ENCODE assay signal across 15 cellular contexts in the genomic region with DNA sequence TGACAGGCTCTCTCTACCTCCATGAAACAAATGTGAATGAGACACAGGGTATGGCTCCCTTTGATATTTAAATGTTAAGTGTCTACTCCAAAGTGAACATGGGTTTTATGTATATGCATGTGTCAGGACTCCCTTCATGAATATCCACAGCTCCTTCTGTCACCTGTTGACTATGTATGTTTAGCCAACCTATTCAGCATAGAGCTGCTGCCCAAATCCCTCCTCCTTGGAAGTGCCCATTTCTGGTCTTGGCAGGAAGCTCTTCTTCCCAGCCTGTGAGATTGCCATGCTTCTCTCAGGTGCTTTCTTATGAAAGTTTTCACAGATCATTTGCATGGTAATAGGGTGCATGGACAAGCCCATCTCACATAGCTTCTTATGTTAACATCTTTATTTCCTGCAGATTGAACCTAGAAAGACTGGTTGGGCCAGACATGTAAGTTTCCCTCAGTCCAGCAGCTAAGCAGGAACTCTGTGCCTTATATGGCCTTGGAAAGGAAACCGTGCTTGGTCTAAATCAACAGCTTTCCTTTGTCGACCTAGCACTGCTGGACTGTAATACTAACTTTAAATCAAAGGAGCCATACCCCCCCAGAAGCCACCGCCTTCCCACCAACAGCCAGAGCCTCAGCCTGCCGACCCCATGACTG.
"Had no signal": no experiment of that assay in that cellular context is flagged by ENCODE, and none has a peak within 500 bp of the region (broad histone marks: within the 10 kb centered on the region; RNA-seq: fewer than 3 reads in every experiment).

No MANE protein-coding gene starts in this region.

- H3K27me3 Mint-ChIP-seq: activated CD4-positive, alpha-beta T cell treated with anti-CD3 and anti-CD28 coated beads, Interleukin-2, amount 10 ng/mL, durations not matched to agents 24 days and 14 days; activated naive CD4-positive, alpha-beta T cell treated with anti-CD3 and anti-CD28 coated beads, Interleukin-2, amount 10 ng/mL, durations not matched to agents 7 days and 5 days had no signal

- H3K79me2 ChIP-seq: hepatocyte had no signal

- H3K36me3 ChIP-seq: thyroid gland had no signal

- H3K27ac ChIP-seq: coronary artery, hepatocyte, thyroid gland had no signal

- DNase-seq: activated CD4-positive, alpha-beta T cell treated with anti-CD3 and anti-CD28 coated beads, Interleukin-2, amount 10 ng/mL, durations not matched to agents 24 days and 14 days; activated CD8-positive, alpha-beta memory T cell treated with anti-CD3 and anti-CD28 coated beads for 24 hours; activated naive CD4-positive, alpha-beta T cell treated with anti-CD3 and anti-CD28 coated beads, Interleukin-2, amount 10 ng/mL, durations not matched to agents 7 days and 5 days; caudate nucleus; effector CD4-positive, alpha-beta T cell; retina; stimulated activated CD4-positive, alpha-beta T cell treated with anti-CD3 and anti-CD28 coated beads, Interleukin-15, amount 100 ng/mL, for 24 hours; stimulated activated CD4-positive, alpha-beta T cell treated with anti-CD3 and anti-CD28 coated beads, Interleukin-4, amount 100 ng/mL, for 24 hours; stimulated activated naive CD8-positive, alpha-beta T cell treated with anti-CD3 and anti-CD28 coated beads, Interleukin-15, amount 100 ng/mL, for 72 hours; T1000; thyroid gland had no signal

- H3K9me3 Mint-ChIP-seq: nephron had no signal

- H3K4me3 ChIP-seq: coronary artery, hepatocyte, thyroid gland had no signal

- H3K27me3 ChIP-seq: hepatocyte, thyroid gland had no signal

- H3K4me1 Mint-ChIP-seq: activated CD4-positive, alpha-beta T cell treated with anti-CD3 and anti-CD28 coated beads, Interleukin-2, amount 10 ng/mL, durations not matched to agents 24 days and 14 days; activated naive CD4-positive, alpha-beta T cell treated with anti-CD3 and anti-CD28 coated beads, Interleukin-2, amount 10 ng/mL, durations not matched to agents 7 days and 5 days; activated T-helper 17 cell treated with anti-CD3 and anti-CD28 coated beads, Interleukin-2, amount 50 U/mL, for 72 hours; nephron; stimulated activated naive CD8-positive, alpha-beta T cell treated with anti-CD3 and anti-CD28 coated beads, Interleukin-15, amount 100 ng/mL, for 72 hours had no signal

- H3K4me2 ChIP-seq: hepatocyte had no signal

- H2AFZ ChIP-seq: hepatocyte had no signal

- H3K4me1 ChIP-seq: thyroid gland had no signal

- H3K4me3 Mint-ChIP-seq: activated CD4-positive, alpha-beta T cell treated with anti-CD3 and anti-CD28 coated beads, Interleukin-2, amount 10 ng/mL, durations not matched to agents 24 days and 14 days; activated naive CD4-positive, alpha-beta T cell treated with anti-CD3 and anti-CD28 coated beads, Interleukin-2, amount 10 ng/mL, durations not matched to agents 7 days and 5 days; activated T-helper 17 cell treated with anti-CD3 and anti-CD28 coated beads, Interleukin-2, amount 50 U/mL, for 72 hours; nephron; stimulated activated naive CD8-positive, alpha-beta T cell treated with anti-CD3 and anti-CD28 coated beads, Interleukin-15, amount 100 ng/mL, for 72 hours had no signal

- H3K9me3 ChIP-seq: thyroid gland had no signal

- H3K27ac Mint-ChIP-seq: activated CD4-positive, alpha-beta T cell treated with anti-CD3 and anti-CD28 coated beads, Interleukin-2, amount 10 ng/mL, durations not matched to agents 24 days and 14 days; activated naive CD4-positive, alpha-beta T cell treated with anti-CD3 and anti-CD28 coated beads, Interleukin-2, amount 10 ng/mL, durations not matched to agents 7 days and 5 days; activated T-helper 17 cell treated with anti-CD3 and anti-CD28 coated beads, Interleukin-2, amount 50 U/mL, for 72 hours; nephron; stimulated activated naive CD8-positive, alpha-beta T cell treated with anti-CD3 and anti-CD28 coated beads, Interleukin-15, amount 100 ng/mL, for 72 hours had no signal

- H3K36me3 Mint-ChIP-seq: activated naive CD4-positive, alpha-beta T cell treated with anti-CD3 and anti-CD28 coated beads, Interleukin-2, amount 10 ng/mL, durations not matched to agents 7 days and 5 days had no signal
